Comparison of ENCODE assay signal across 8 cellular contexts in the genomic region with DNA sequence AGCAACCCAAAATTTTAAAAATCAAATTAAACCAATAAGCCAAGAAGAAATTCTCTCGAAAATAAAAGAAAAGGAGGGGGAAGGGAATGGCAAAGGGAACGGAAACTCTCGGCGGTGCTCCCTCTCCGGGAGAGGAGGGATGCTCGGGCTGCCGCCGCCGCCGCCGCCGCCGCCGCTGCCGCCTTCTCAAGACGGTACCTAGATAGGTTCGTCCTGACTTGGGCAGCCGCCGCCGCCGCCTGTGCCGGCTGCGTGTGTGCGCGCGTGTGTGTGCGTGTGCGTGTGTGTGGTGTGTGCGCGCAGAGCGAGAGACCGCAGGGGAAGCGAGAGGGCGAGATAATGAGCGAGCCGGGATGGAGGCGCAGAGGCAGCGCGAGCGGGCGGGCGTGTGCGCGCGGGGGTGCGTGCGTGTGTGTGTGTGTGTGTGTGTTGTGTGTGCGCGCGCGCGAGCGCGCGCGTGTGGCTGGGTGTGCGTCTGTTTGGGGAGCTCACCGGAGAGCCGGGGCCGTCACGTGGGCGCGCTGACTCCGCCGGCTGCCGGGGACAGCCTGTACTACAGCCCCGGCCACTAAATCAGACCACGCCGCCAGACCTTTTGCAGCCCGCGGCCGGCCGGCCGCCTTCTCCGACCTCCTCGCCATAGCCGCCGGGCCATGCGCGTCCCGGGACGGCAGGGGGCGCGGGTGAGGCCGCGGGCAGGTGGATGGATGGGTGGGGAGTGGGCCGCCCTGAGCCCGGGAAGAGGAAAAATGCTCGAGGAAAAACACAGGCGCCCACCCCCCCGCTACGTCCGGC.
DNase-seq lines count a peak whose midpoint lies in the region; ATAC-seq and TF ChIP-seq lines count a peak whose summit lies in the region.

No MANE protein-coding gene starts in this region.

- H3K4me3 ChIP-seq in choroid plexus epithelial cell (ENCODE audit: low read depth, low read length): peak overlapping the region; percentile 68

- DNase-seq in SKM-1 treated with dmso at 0.1 percent for 144 hours (lab: John Stamatoyannopoulos, UW; ENCODE audit: unreplicated experiment) (peak; percentile 32), SKM-1 (lab: John Stamatoyannopoulos, UW; ENCODE audit: unreplicated experiment) (no peak), NCI-H2171 treated with DMSO at 0.1 percent for 48 hours (lab: John Stamatoyannopoulos, UW) (peak; percentile 50), choroid plexus epithelial cell (ENCODE audit: low read depth) (peak; percentile 79), kidney tubule cell (ENCODE audit: low spot score) (peak; percentile 81)
- peak; percentile 65 for DNase-seq in stimulated activated CD4-positive, alpha-beta T cell treated with anti-CD3 and anti-CD28 coated beads, Interleukin-15, amount 100 ng/mL, for 24 hours

- ATAC-seq in HG03025 (IDR thresholded peaks at IDR 0.05; ENCODE audit: low FRiP score, unreplicated experiment): peak; percentile 49
- peak; percentile 45 to 52 for ATAC-seq in activated CD4-positive, CD25-positive, alpha-beta regulatory T cell treated with anti-CD3 and anti-CD28 coated beads, Interleukin-2, amount 50 U/mL, for 24 hours

- peak; percentile 56 for TF ChIP-seq CTCF in choroid plexus epithelial cell (conservative IDR thresholded peaks at IDR 0.05; ENCODE audit: low read depth, low read length)
